22 cellular contexts compared by ENCODE assay signal in the genomic region with DNA sequence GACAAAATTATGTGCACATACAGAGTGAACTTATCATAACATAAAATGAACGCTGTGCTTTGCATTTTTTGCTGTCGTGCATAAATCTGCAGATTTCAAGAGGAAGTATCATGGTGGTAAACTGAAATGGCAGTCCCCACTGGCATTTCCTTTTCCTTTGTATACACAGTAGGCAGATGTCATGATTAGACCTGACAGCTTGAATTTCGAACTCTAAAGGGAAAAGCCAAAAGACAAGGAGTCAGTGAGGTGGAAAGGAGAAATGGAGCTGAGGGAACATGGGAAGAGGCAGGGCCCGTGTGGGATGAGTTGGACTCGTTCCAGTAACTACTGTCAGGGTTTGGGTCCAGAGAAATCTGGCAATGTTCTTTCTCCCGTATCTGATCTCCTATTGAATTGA.
DNase-seq lines count a peak whose midpoint lies in the region; ATAC-seq and TF ChIP-seq lines count a peak whose summit lies in the region.
"Had no signal": no experiment of that assay in that cellular context is flagged by ENCODE, and none has a peak within 500 bp of the region (broad histone marks: within the 10 kb centered on the region; RNA-seq: fewer than 3 reads in every experiment).

No MANE protein-coding gene starts in this region.

- no peak overlapping the region for H3K4me2 ChIP-seq in osteoblast (ENCODE audit: insufficient read depth, low read length)

- no peaks in the 10 kb centered on the region for H3K79me2 ChIP-seq in osteoblast (ENCODE audit: insufficient read depth, low read length)

- ATAC-seq in GM18517 (IDR thresholded peaks at IDR 0.05; ENCODE audit: unreplicated experiment) (no peak), HG03460 (IDR thresholded peaks at IDR 0.05; ENCODE audit: unreplicated experiment) (no peak), GM19324 (IDR thresholded peaks at IDR 0.05; ENCODE audit: low FRiP score, unreplicated experiment) (no peak)
- ATAC-seq: Right ventricle myocardium inferior had no signal

- H3K4me1 ChIP-seq in osteoblast (ENCODE audit: insufficient read depth, low read length), result no peaks in the 10 kb centered on the region
- H3K4me1 ChIP-seq: SJSA1 had no signal

- no peaks in the 10 kb centered on the region for H3K27me3 ChIP-seq in osteoblast (ENCODE audit: insufficient read depth, low read length)
- H3K27me3 ChIP-seq: SJSA1 had no signal

- no peaks in the 10 kb centered on the region for H4K20me1 ChIP-seq in osteoblast (ENCODE audit: insufficient read depth, low read length)

- H2AFZ ChIP-seq in osteoblast (ENCODE audit: low read length), result no peak overlapping the region

- H3K36me3 ChIP-seq in osteoblast (ENCODE audit: insufficient read depth, low read length), result no peaks in the 10 kb centered on the region
- H3K36me3 ChIP-seq: SJSA1 had no signal

- TF ChIP-seq CTCF in osteoblast (IDR thresholded peaks at IDR 0.05; ENCODE audit: extremely low read depth, low read depth, low read length), result no peak

- no peaks in the 10 kb centered on the region for H3K9me3 ChIP-seq in osteoblast (ENCODE audit: low read depth, low read length)
- H3K9me3 ChIP-seq: SJSA1 had no signal

- no peak overlapping the region for H3K27ac ChIP-seq in osteoblast (ENCODE audit: low read depth, low read length)
- H3K27ac ChIP-seq: 22Rv1, C4-2B, SJSA1 had no signal

- no peak overlapping the region for H3K4me3 ChIP-seq in Jurkat, Clone E6-1 (ENCODE audit: low read length)
- H3K4me3 ChIP-seq in osteoblast (ENCODE audit: insufficient read depth, low read length), result no peak overlapping the region
- H3K4me3 ChIP-seq: SJSA1 had no signal

- DNase-seq in DMS 273 (lab: John Stamatoyannopoulos, UW; ENCODE audit: unreplicated experiment), result peak; percentile 24
- DNase-seq in DMS 273 treated with DMSO at 0.1 percent for 48 hours (lab: John Stamatoyannopoulos, UW), result no peak
- DNase-seq in Jurkat, Clone E6-1 (ENCODE audit: low read depth, low spot score), result peak; percentile 22
- peak; percentile 33 for DNase-seq in cerebellum (ENCODE audit: low spot score)
- peak; percentile 58 for DNase-seq in osteoblast (ENCODE audit: insufficient read length, low spot score, missing footprints)
- DNase-seq: Calu3; CD8-positive, alpha-beta memory T cell; DMS53; GF-D8; H9; HFFc6; NCI-H1694; NCI-H2081; NCI-H2227 treated with DMSO at 0.1 percent for 48 hours; NCI-H510A treated with DMSO at 0.1 percent for 48 hours had no signal
